Comparison of ENCODE assay signal across 8 cellular contexts in genomic region chr3:194584435-194584776, GRCh38. TPM values are rescaled to one million over a fixed set of nuclear protein-coding genes. Genes with fewer than 3 reads are reported as not detected.
A peak's percentile ranks its signal among the peaks of the same experiment; 100 is the strongest.
DNase-seq lines count a peak whose midpoint lies in the region; ATAC-seq and TF ChIP-seq lines count a peak whose summit lies in the region.

No MANE protein-coding gene starts in this region.

- no peak for TF ChIP-seq POLR2A in GM18505 (IDR thresholded peaks at IDR 0.05; ENCODE audit: borderline replicate concordance, extremely low read depth, insufficient read depth, insufficient read length)

- no peaks in the 10 kb centered on the region for H3K27me3 Mint-ChIP-seq in MCF 10A (ENCODE audit: insufficient read depth, unreplicated experiment)
- H3K27me3 Mint-ChIP-seq in memory B cell = no peaks in the 10 kb centered on the region

- DNase-seq in Right ventricle myocardium superior (no peak), cardiac septum (ENCODE audit: low spot score) (no peak), MCF 10A (ENCODE audit: unreplicated experiment) (peak; percentile 31), memory B cell (ENCODE audit: low spot score in 2 of 2) (no peak)

- H3K9me3 Mint-ChIP-seq in MCF 10A (ENCODE audit: unreplicated experiment) (no peaks in the 10 kb centered on the region), memory B cell (peaks cover 3% of the 10 kb centered on the region)

- H3K27ac ChIP-seq in urinary bladder (ENCODE audit: low read depth) = no peak overlapping the region

- peak overlapping the region; percentile 96 for H3K4me3 Mint-ChIP-seq in MCF 10A (ENCODE audit: unreplicated experiment)
- H3K4me3 Mint-ChIP-seq in memory B cell = peak overlapping the region; percentile 96

- H3K4me3 ChIP-seq in urinary bladder (ENCODE audit: low read depth, low read length) = peak overlapping the region; percentile 44

- 33% methylated on average over 3 of the region's 3 CpGs for WGBS in urinary bladder

- H3K4me1 Mint-ChIP-seq in MCF 10A (ENCODE audit: insufficient read depth, unreplicated experiment) (peaks cover 20% of the 10 kb centered on the region), memory B cell (peaks cover 7% of the 10 kb centered on the region)

- ATAC-seq in Right ventricle myocardium superior (ENCODE audit: poor library complexity) (peak; percentile 2), memory B cell (ENCODE audit: low read depth) (no peak), GM18505 (IDR thresholded peaks at IDR 0.05; ENCODE audit: unreplicated experiment) (no peak), HG02970 (IDR thresholded peaks at IDR 0.05; ENCODE audit: low FRiP score, unreplicated experiment) (no peak), GM19463 (IDR thresholded peaks at IDR 0.05; ENCODE audit: unreplicated experiment) (no peak)

- POLR2A ChIA-PET in MCF 10A (lab: Yijun Ruan, JAX) = interaction anchor here (0.9 to 3.4 kb wide), 16 partner anchors 9 to 163 kb away, joined by 3 to 39 read pairs (median 4); partner anchors contain the start of gene ATP13A3

- no peak for TF ChIP-seq CTCF in MCF 10A (IDR thresholded peaks at IDR 0.05; ENCODE audit: unreplicated experiment)

- H3K36me3 Mint-ChIP-seq in MCF 10A (ENCODE audit: insufficient read depth, unreplicated experiment) (peaks cover 7% of the 10 kb centered on the region), memory B cell (no peaks in the 10 kb centered on the region)

- no peaks in the 10 kb centered on the region for H3K4me1 ChIP-seq in urinary bladder (ENCODE audit: insufficient read depth)

- H3K27ac Mint-ChIP-seq in MCF 10A (ENCODE audit: low read depth, unreplicated experiment) (peak overlapping the region; percentile 96), memory B cell (peak overlapping the region; percentile 98)

- no TSS peak for BruUV-seq in MCF 10A (replicated peaks; lab: Mats Ljungman, UMichigan)

- CTCF ChIA-PET in MCF 10A (lab: Yijun Ruan, JAX) = interaction anchor here (1.3 to 4.3 kb wide), 4 partner anchors 9 to 112 kb away, joined by 5 to 18 read pairs (median 8); no protein-coding TSS in a partner anchor

- intact Hi-C loops in Right ventricle myocardium superior (cut with DNase I) (loop anchor here (5.0 to 10.0 kb wide), 2 partner anchors 97 to 250 kb away; partner anchors contain the start of gene ATP13A3), cardiac septum (cut with DNase I) (loop anchor here (5.0 kb wide), 1 partner anchor 88 kb away; the partner anchor contains the start of gene LSG1), MCF 10A (cut with micrococcal nuclease) (no loop called here)

- no peaks in the 10 kb centered on the region for H3K36me3 ChIP-seq in urinary bladder (ENCODE audit: insufficient read depth)

RNA-seq across cellular contexts. Expression of gene TMEM44, which starts 48.8 kb away (rescaled TPM):
- total RNA-seq in Right ventricle myocardium superior = 3.6 TPM
- total RNA-seq in cardiac septum = 5.7 TPM
- total RNA-seq in MCF 10A (2022) = 8.3 and 13.2 TPM in 2 replicates
- total RNA-seq in urinary bladder = 11.7 TPM
- 8.0 TPM for polyA plus RNA-seq in urinary bladder
